Comparison of ENCODE assay signal across 8 cellular contexts in genomic region chr11:57792060-57792541, GRCh38. TPM values are rescaled to one million over a fixed set of nuclear protein-coding genes. Genes with fewer than 3 reads are reported as not detected.
A peak's percentile ranks its signal among the peaks of the same experiment; 100 is the strongest.
DNase-seq lines count a peak whose midpoint lies in the region; ATAC-seq and TF ChIP-seq lines count a peak whose summit lies in the region.

No MANE protein-coding gene starts in this region.

- peak overlapping the region; percentile 60 to 73 for H3K4me3 Mint-ChIP-seq in activated T-cell treated with anti-CD3 and anti-CD28 coated beads, Interleukin-2, amount 50 U/mL, for 72 hours
- no peak overlapping the region for H3K4me3 Mint-ChIP-seq in glutamatergic neuron (ENCODE audit: unreplicated experiment)

- peak overlapping the region; percentile 48 for H3K27ac Mint-ChIP-seq in activated T-cell treated with anti-CD3 and anti-CD28 coated beads, Interleukin-2, amount 50 U/mL, for 72 hours
- peak overlapping the region; percentile 16 for H3K27ac Mint-ChIP-seq in glutamatergic neuron (ENCODE audit: unreplicated experiment)

- no peak for TF ChIP-seq CTCF in glutamatergic neuron (IDR thresholded peaks at IDR 0.05; ENCODE audit: partially characterized antibody, unreplicated experiment)

- no peaks in the 10 kb centered on the region for H3K27me3 Mint-ChIP-seq in activated T-cell treated with anti-CD3 and anti-CD28 coated beads, Interleukin-2, amount 50 U/mL, for 72 hours (ENCODE audit: low read depth)
- H3K27me3 Mint-ChIP-seq in glutamatergic neuron (ENCODE audit: unreplicated experiment) = peaks cover 5% of the 10 kb centered on the region

- peak; percentile 97 for ATAC-seq in activated T-cell treated with anti-CD3 and anti-CD28 coated beads, Interleukin-2, amount 50 U/mL, for 72 hours (replicated peaks in 1 of 2)

- DNase-seq in GDM1 (lab: John Stamatoyannopoulos, UW) (peak; percentile 92), H4 (ENCODE audit: low spot score) (peak; percentile 42), NOMO-1 treated with DMSO at 0.1 percent for 48 hours (lab: John Stamatoyannopoulos, UW; ENCODE audit: unreplicated experiment) (peak; percentile 96), glutamatergic neuron (no peak), RPMI8226 (no peak), NCI-H2227 (lab: John Stamatoyannopoulos, UW; ENCODE audit: unreplicated experiment) (no peak)
- peak; percentile 81 to 84 for DNase-seq in activated T-cell treated with anti-CD3 and anti-CD28 coated beads, Interleukin-2, amount 50 U/mL, for 72 hours
- DNase-seq in stimulated activated CD4-positive, alpha-beta T cell treated with anti-CD3 and anti-CD28 coated beads, Interleukin-12 subunit alpha, Interleukin-12 subunit beta, amount 100 ng/mL, for 48 hours (ENCODE audit: low read depth in 2 of 3, low spot score in 1 of 3) = peak; percentile 56 to 70 (median 65)

- peaks cover 37% of the 10 kb centered on the region for H3K4me1 Mint-ChIP-seq in activated T-cell treated with anti-CD3 and anti-CD28 coated beads, Interleukin-2, amount 50 U/mL, for 72 hours (ENCODE audit: low read depth)
- peaks cover 24% of the 10 kb centered on the region for H3K4me1 Mint-ChIP-seq in glutamatergic neuron (ENCODE audit: low read depth, unreplicated experiment)

- H3K36me3 Mint-ChIP-seq in activated T-cell treated with anti-CD3 and anti-CD28 coated beads, Interleukin-2, amount 50 U/mL, for 72 hours (ENCODE audit: insufficient read depth in 2 of 2) = peaks cover 0 to 3% of the 10 kb centered on the region in 2 donors
- peaks cover 5% of the 10 kb centered on the region for H3K36me3 Mint-ChIP-seq in glutamatergic neuron (ENCODE audit: unreplicated experiment)

- H3K9me3 Mint-ChIP-seq in activated T-cell treated with anti-CD3 and anti-CD28 coated beads, Interleukin-2, amount 50 U/mL, for 72 hours = no peaks in the 10 kb centered on the region
- no peaks in the 10 kb centered on the region for H3K9me3 Mint-ChIP-seq in glutamatergic neuron (ENCODE audit: unreplicated experiment)

RNA-seq across cellular contexts. Expression of gene CTNND1, which starts 30.5 kb away (rescaled TPM):
- total RNA-seq in H4 (2014; rRNA removed; shearing (Covaris generic)) = 50.0 and 56.3 TPM in 2 replicates
- total RNA-seq in activated T-cell treated with anti-CD3 and anti-CD28 coated beads, Interleukin-2, amount 50 U/mL, for 72 hours = 10 to 100 TPM in 1 of 2 donors, 1 to 10 TPM in 1; 6.3 to 10.6 TPM
- total RNA-seq in glutamatergic neuron (ENCODE audit: unreplicated experiment) = 344 TPM

RNA-seq across cellular contexts. Expression of gene BTBD18, which starts 40.5 kb away (rescaled TPM):
- total RNA-seq in H4 (2014; rRNA removed; shearing (Covaris generic)) = not detected in 2 replicates
- total RNA-seq in activated T-cell treated with anti-CD3 and anti-CD28 coated beads, Interleukin-2, amount 50 U/mL, for 72 hours = not detected
- not detected for total RNA-seq in glutamatergic neuron (ENCODE audit: unreplicated experiment)

RNA-seq across cellular contexts. Expression of gene SELENOH, which starts 50.8 kb away (rescaled TPM):
- 218 and 298 TPM in 2 replicates for total RNA-seq in H4 (2014; rRNA removed; shearing (Covaris generic))
- total RNA-seq in activated T-cell treated with anti-CD3 and anti-CD28 coated beads, Interleukin-2, amount 50 U/mL, for 72 hours = 100 to 1,000 TPM; 147 to 162 TPM
- 98.8 TPM for total RNA-seq in glutamatergic neuron (ENCODE audit: unreplicated experiment)

Comparison
In these comparisons a context has a peak if more than half of its experiments do, and no peak if none do; other contexts are left out.
1. DNase-seq: peak in GDM1 (single experiment), H4 (single experiment), NOMO-1 treated with DMSO at 0.1 percent for 48 hours (single experiment), activated T-cell treated with anti-CD3 and anti-CD28 coated beads, Interleukin-2, amount 50 U/mL, for 72 hours (2 of 2) and stimulated activated CD4-positive, alpha-beta T cell treated with anti-CD3 and anti-CD28 coated beads, Interleukin-12 subunit alpha, Interleukin-12 subunit beta, amount 100 ng/mL, for 48 hours (3 of 3); none in glutamatergic neuron (single experiment), RPMI8226 (single experiment) and NCI-H2227 (single experiment).